In the genomic region with DNA sequence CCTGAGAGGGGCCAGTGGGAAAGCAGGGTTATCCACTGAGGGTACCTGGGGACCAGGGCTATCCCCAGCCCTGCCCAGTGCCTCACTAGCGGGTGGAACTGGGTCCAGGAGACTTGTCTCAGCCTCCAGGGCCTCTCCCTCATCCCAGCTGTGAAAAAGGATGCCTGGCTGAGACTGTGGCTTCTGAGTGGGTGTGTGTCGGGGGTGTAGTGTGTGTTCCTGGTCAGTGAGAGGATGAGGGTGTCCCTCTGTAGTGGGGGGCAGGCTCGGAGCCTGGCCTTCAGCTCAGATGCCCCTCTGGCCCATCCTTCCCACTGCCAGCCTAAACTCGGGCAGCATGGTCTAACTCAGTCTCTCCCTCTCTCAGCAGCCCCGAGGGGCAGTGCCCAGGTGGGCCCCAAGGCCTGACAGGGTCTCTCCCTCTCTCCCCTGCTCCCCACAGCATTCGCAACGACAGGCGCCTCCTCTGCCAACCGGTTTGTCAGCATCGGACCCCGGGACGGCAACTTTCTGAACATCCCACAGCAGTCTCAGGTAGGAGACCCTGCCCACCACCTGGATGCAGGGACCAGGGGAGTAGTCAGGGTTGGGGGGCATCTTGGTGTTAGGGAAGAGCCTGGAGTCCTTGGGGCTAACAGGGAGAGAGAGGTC, we compare ENCODE assay signal across 17 cellular contexts. TPM values are rescaled to one million over a fixed set of nuclear protein-coding genes. Genes with fewer than 3 reads are reported as not detected.
DNase-seq lines count a peak whose midpoint lies in the region; ATAC-seq and TF ChIP-seq lines count a peak whose summit lies in the region.
"Had no signal": no experiment of that assay in that cellular context is flagged by ENCODE, and none has a peak within 500 bp of the region (broad histone marks: within the 10 kb centered on the region; RNA-seq: fewer than 3 reads in every experiment).

No MANE protein-coding gene starts in this region.

- H3K4me1 ChIP-seq in breast epithelium, result peaks cover 9 to 10% of the 10 kb centered on the region in 2 donors
- H3K4me1 ChIP-seq in hepatocyte (ENCODE audit: insufficient read depth), result peaks cover 25% of the 10 kb centered on the region
- H3K4me1 ChIP-seq in skeletal muscle tissue (ENCODE audit: control insufficient read depth in 3 of 3, insufficient read depth in 3 of 3, low read length in 3 of 3), result peaks cover 37 to 62% (median 56%) of the 10 kb centered on the region in 3 donors
- peaks cover 71% of the 10 kb centered on the region for H3K4me1 ChIP-seq in vagina
- H3K4me1 ChIP-seq: pancreas had no signal

- CTCF ChIA-PET in MCF 10A (lab: Yijun Ruan, JAX), result interaction anchor here (0.6 to 7.6 kb wide), 2 partner anchors 34 to 111 kb away, joined by 3 to 97 read pairs; no protein-coding TSS in a partner anchor

- H3K4me3 Mint-ChIP-seq in MCF 10A (ENCODE audit: unreplicated experiment), result no peak overlapping the region
- H3K4me3 Mint-ChIP-seq: activated CD4-positive, alpha-beta T cell treated with anti-CD3 and anti-CD28 coated beads, Interleukin-2, amount 10 ng/mL, durations not matched to agents 7 days and 5 days; activated naive CD4-positive, alpha-beta T cell treated with anti-CD3 and anti-CD28 coated beads, Interleukin-2, amount 10 ng/mL, durations not matched to agents 7 days and 5 days; CD4-positive, alpha-beta T cell had no signal

- H3K27ac Mint-ChIP-seq in MCF 10A (ENCODE audit: low read depth, unreplicated experiment), result no peak overlapping the region
- H3K27ac Mint-ChIP-seq: activated CD4-positive, alpha-beta T cell treated with anti-CD3 and anti-CD28 coated beads, Interleukin-2, amount 10 ng/mL, durations not matched to agents 7 days and 5 days; activated naive CD4-positive, alpha-beta T cell treated with anti-CD3 and anti-CD28 coated beads, Interleukin-2, amount 10 ng/mL, durations not matched to agents 7 days and 5 days; CD4-positive, alpha-beta T cell had no signal

- H3K9ac ChIP-seq in skeletal muscle tissue (ENCODE audit: low read depth in 1 of 3, low read length in 3 of 3), result peak overlapping the region in 2 of 3 donors; percentile 38 to 62

- BruUV-seq in MCF 10A (replicated peaks; lab: Mats Ljungman, UMichigan), result no TSS peak

- ATAC-seq in sciatic nerve, result no peak
- ATAC-seq: pancreas had no signal

- H3K79me2 ChIP-seq in hepatocyte, result no peaks in the 10 kb centered on the region

- H3K9me3 ChIP-seq in breast epithelium (no peaks in the 10 kb centered on the region), hepatocyte (ENCODE audit: low read depth) (no peaks in the 10 kb centered on the region), skeletal muscle tissue (ENCODE audit: control insufficient read depth in 3 of 3, low read length in 3 of 3) (no peaks in the 10 kb centered on the region), vagina (no peaks in the 10 kb centered on the region)
- H3K9me3 ChIP-seq: pancreas had no signal

- H3K36me3 Mint-ChIP-seq in MCF 10A (ENCODE audit: insufficient read depth, unreplicated experiment), result peaks cover 11% of the 10 kb centered on the region
- H3K36me3 Mint-ChIP-seq: activated naive CD4-positive, alpha-beta T cell treated with anti-CD3 and anti-CD28 coated beads, Interleukin-2, amount 10 ng/mL, durations not matched to agents 7 days and 5 days had no signal

- DNase-seq in breast epithelium (ENCODE audit: low spot score in 2 of 2) (no peak), MCF 10A (ENCODE audit: unreplicated experiment) (no peak), hepatocyte (ENCODE audit: low spot score) (no peak), vagina (ENCODE audit: extremely low spot score in 2 of 2) (no peak), SIG-M5 treated with dmso at 0.1 percent for 504 hours (lab: John Stamatoyannopoulos, UW; ENCODE audit: unreplicated experiment) (no peak), H4 (ENCODE audit: low spot score) (no peak), sciatic nerve (ENCODE audit: low spot score) (no peak)
- DNase-seq: activated T-cell treated with anti-CD3 and anti-CD28 coated beads for 4 hours; CD4-positive, alpha-beta T cell; hypothalamus; kidney glomerular epithelial cell; NCI-H2081 treated with DMSO at 0.1 percent for 48 hours; pancreas had no signal

- peak overlapping the region; percentile 79 to 88 for H3K27ac ChIP-seq in breast epithelium
- peak overlapping the region; percentile 72 for H3K27ac ChIP-seq in hepatocyte
- H3K27ac ChIP-seq in skeletal muscle tissue (ENCODE audit: low read depth, low read length), result peak overlapping the region; percentile 69
- H3K27ac ChIP-seq in vagina, result peak overlapping the region; percentile 85
- H3K27ac ChIP-seq: pancreas had no signal

- H3K9me3 Mint-ChIP-seq in MCF 10A (ENCODE audit: unreplicated experiment), result no peaks in the 10 kb centered on the region
- H3K9me3 Mint-ChIP-seq: activated CD4-positive, alpha-beta T cell treated with anti-CD3 and anti-CD28 coated beads, Interleukin-2, amount 10 ng/mL, durations not matched to agents 7 days and 5 days; activated naive CD4-positive, alpha-beta T cell treated with anti-CD3 and anti-CD28 coated beads, Interleukin-2, amount 10 ng/mL, durations not matched to agents 7 days and 5 days; CD4-positive, alpha-beta T cell had no signal

- H3K4me2 ChIP-seq in hepatocyte, result no peak overlapping the region

- H3K4me1 Mint-ChIP-seq in MCF 10A (ENCODE audit: insufficient read depth, unreplicated experiment), result no peaks in the 10 kb centered on the region

- intact Hi-C loops in breast epithelium (cut with DNase I; ENCODE audit: low total_unique reads), result loop anchor here (1.0 kb wide), 1 partner anchor 106 kb away; no protein-coding TSS in a partner anchor
- intact Hi-C loops in MCF 10A (cut with micrococcal nuclease), result no loop called here
- intact Hi-C loops in vagina (cut with DNase I), result loop anchor here (5.0 kb wide), 1 partner anchor 108 kb away; no protein-coding TSS in a partner anchor
- intact Hi-C loops in sciatic nerve (cut with DNase I), result no loop called here

- TF ChIP-seq CTCF in breast epithelium (IDR thresholded peaks at IDR 0.05) (no peak), MCF 10A (IDR thresholded peaks at IDR 0.05; ENCODE audit: unreplicated experiment) (no peak), hepatocyte (IDR thresholded peaks at IDR 0.05; ENCODE audit: poor library complexity) (no peak), vagina (IDR thresholded peaks at IDR 0.05) (no peak)

- no peak overlapping the region for H2AFZ ChIP-seq in hepatocyte

- H3K9me2 ChIP-seq in hepatocyte (replicated peaks; ENCODE audit: insufficient read depth), result no peaks in the 10 kb centered on the region

- WGBS in hepatocyte (ENCODE audit: low lambda C conversion rate, missing lambda C conversion rate), result 91% methylated on average over 11 of the region's 12 CpGs

- H4K20me1 ChIP-seq in hepatocyte (ENCODE audit: insufficient read depth, poor library complexity, severe bottlenecking), result peaks cover 2% of the 10 kb centered on the region

- H3K27me3 Mint-ChIP-seq in MCF 10A (ENCODE audit: insufficient read depth, unreplicated experiment), result no peaks in the 10 kb centered on the region

- TF ChIP-seq POLR2A in breast epithelium (IDR thresholded peaks at IDR 0.05) (no peak), vagina (IDR thresholded peaks at IDR 0.05) (no peak)

- POLR2A ChIA-PET in MCF 10A (lab: Yijun Ruan, JAX), result no interaction called here

- H3K36me3 ChIP-seq in breast epithelium, result no peaks in the 10 kb centered on the region
- H3K36me3 ChIP-seq in hepatocyte (replicated peaks; ENCODE audit: insufficient read depth, low read depth), result no peaks in the 10 kb centered on the region
- H3K36me3 ChIP-seq in skeletal muscle tissue (ENCODE audit: control insufficient read depth in 3 of 3, insufficient read depth in 3 of 3, low read length in 3 of 3), result peaks cover 32 to 38% (median 34%) of the 10 kb centered on the region in 3 donors
- H3K36me3 ChIP-seq in vagina, result peaks cover 0 to 9% of the 10 kb centered on the region in 2 donors

- H3K27me3 ChIP-seq in breast epithelium (no peaks in the 10 kb centered on the region), hepatocyte (peaks cover 18% of the 10 kb centered on the region), skeletal muscle tissue (ENCODE audit: control insufficient read depth in 3 of 3, insufficient read depth in 3 of 3, low read length in 3 of 3) (no peaks in the 10 kb centered on the region), vagina (no peaks in the 10 kb centered on the region)
- H3K27me3 ChIP-seq: pancreas had no signal

- no peak overlapping the region for H3K4me3 ChIP-seq in breast epithelium
- no peak overlapping the region for H3K4me3 ChIP-seq in hepatocyte
- no peak overlapping the region for H3K4me3 ChIP-seq in skeletal muscle tissue (ENCODE audit: low read length in 3 of 3)
- H3K4me3 ChIP-seq in vagina, result no peak overlapping the region
- H3K4me3 ChIP-seq: pancreas had no signal

RNA-seq across cellular contexts. Expression of gene LYL1, which starts 12.7 kb away (rescaled TPM):
- total RNA-seq in breast epithelium (10 to 100 TPM in 1 of 3 donors, 1 to 10 TPM in 2; 7.0 to 21.0 (median 9.2) TPM), MCF 10A (2022) (not detected in 2 replicates), hepatocyte (0.36 and 0.47 TPM in 2 replicates), skeletal muscle tissue (13.6 TPM), vagina (11.5 TPM), sciatic nerve (20.2 TPM)
- polyA plus RNA-seq in hepatocyte, result 1.0 and 1.4 TPM in 2 replicates
- not detected in 2 replicates for total RNA-seq in H4 (2014; rRNA removed; shearing (Covaris generic))
- total RNA-seq: A172 had no signal

RNA-seq across cellular contexts. Expression of gene TRMT1, which starts 26.6 kb away (rescaled TPM):
- total RNA-seq in breast epithelium, result 10 to 100 TPM; 29.7 to 37.4 (median 31.7) TPM
- total RNA-seq in MCF 10A (2022), result 47.5 and 63.2 TPM in 2 replicates
- 21.0 and 31.2 TPM in 2 replicates for total RNA-seq in hepatocyte
- 33.4 and 45.1 TPM in 2 replicates for polyA plus RNA-seq in hepatocyte
- 13.0 TPM for total RNA-seq in skeletal muscle tissue
- 28.0 TPM for total RNA-seq in vagina
- total RNA-seq in H4 (2014; rRNA removed; shearing (Covaris generic)), result 22.5 and 35.1 TPM in 2 replicates
- total RNA-seq in sciatic nerve, result 34.7 TPM

RNA-seq across cellular contexts. Expression of gene NACC1, which starts 28.1 kb away (rescaled TPM):
- total RNA-seq in breast epithelium (10 to 100 TPM in 2 of 3 donors, 1 to 10 TPM in 1; 8.5 to 20.5 (median 19.7) TPM), MCF 10A (2022) (55.9 and 67.3 TPM in 2 replicates), hepatocyte (32.6 and 35.0 TPM in 2 replicates), skeletal muscle tissue (10.4 TPM), vagina (22.6 TPM), sciatic nerve (30.7 TPM)
- polyA plus RNA-seq in hepatocyte, result 9.7 and 11.1 TPM in 2 replicates
- total RNA-seq in H4 (2014; rRNA removed; shearing (Covaris generic)), result 46.2 and 55.0 TPM in 2 replicates

Comparison
In these comparisons a context has a peak if more than half of its experiments do, and no peak if none do; other contexts are left out.
1. intact Hi-C loops: an anchor here in breast epithelium (1.0 kb wide) and vagina (5.0 kb wide); none called in MCF 10A and sciatic nerve.